In the genomic region with DNA sequence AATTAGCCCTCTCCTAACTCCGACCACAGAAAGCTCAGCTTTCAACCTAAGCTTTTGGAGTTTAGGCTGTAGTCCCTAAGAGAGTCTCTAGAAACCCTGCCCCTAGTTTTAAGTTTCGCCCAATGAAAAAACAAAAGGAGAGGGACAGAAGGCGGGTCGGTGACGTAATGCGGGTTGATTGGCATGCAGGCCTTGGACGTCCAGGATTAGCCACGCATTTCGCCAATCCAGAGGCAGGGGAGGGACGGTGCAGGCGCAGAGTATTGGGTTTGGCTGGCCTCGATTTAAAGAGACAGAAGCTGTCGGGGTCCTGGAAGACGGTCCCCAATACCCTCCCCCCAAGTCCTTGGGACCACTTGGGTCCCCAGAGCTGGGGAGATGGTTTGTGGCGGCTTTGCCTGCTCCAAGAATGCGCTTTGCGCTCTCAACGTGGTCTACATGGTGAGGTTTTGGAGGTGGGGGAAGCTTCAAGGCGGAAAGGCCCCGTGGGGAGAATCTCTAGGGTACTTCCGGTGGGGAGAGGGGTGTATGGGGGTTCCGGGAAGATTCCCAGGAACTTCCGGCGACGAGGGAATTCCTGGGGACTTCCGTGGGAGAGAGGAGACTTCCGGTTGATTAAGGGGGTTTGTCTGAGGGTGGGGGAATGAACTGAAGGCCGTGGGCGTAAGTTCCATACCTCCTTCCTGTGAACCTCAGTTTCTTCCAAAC, we compare ENCODE assay signal across 8 cellular contexts. TPM values are rescaled to one million over a fixed set of nuclear protein-coding genes. Genes with fewer than 3 reads are reported as not detected.
DNase-seq lines count a peak whose midpoint lies in the region; ATAC-seq, FAIRE-seq and TF ChIP-seq lines count a peak whose summit lies in the region.

A gene with protein sequence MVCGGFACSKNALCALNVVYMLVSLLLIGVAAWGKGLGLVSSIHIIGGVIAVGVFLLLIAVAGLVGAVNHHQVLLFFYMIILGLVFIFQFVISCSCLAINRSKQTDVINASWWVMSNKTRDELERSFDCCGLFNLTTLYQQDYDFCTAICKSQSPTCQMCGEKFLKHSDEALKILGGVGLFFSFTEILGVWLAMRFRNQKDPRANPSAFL (plus strand): TSS at position 263 of the 708 bp plus-strand sequence. CDS start 116 bp downstream, at position 379.

- no peaks in the 10 kb centered on the region for H3K4me1 ChIP-seq in iPS-20b (ENCODE audit: insufficient read depth, low read length)
- peaks cover 11 to 21% (median 12%) of the 10 kb centered on the region in 3 donors for H3K4me1 ChIP-seq in skeletal muscle tissue (ENCODE audit: control insufficient read depth in 3 of 3, insufficient read depth in 3 of 3, low read length in 3 of 3)

- H3K27me3 ChIP-seq in AG04450 (ENCODE audit: control insufficient read depth, insufficient read depth, low read length) (peaks cover 24% of the 10 kb centered on the region), bronchial epithelial cell (ENCODE audit: control insufficient read depth, insufficient read depth, low read length) (peaks cover 3% of the 10 kb centered on the region), iPS-20b (ENCODE audit: insufficient read depth, low read length) (peaks cover 42% of the 10 kb centered on the region), skeletal muscle tissue (ENCODE audit: control insufficient read depth in 3 of 3, insufficient read depth in 3 of 3, low read length in 3 of 3) (peaks cover 0 to 13% (median 13%) of the 10 kb centered on the region in 3 donors)

- in situ Hi-C loops in GM18951 (cut with MboI; ENCODE audit: low sequenced_read_pairs, unreplicated experiment), result no loop called here

- H3K9me3 ChIP-seq in AG04450 (ENCODE audit: control insufficient read depth, insufficient read depth, low read length) (no peaks in the 10 kb centered on the region), iPS-20b (ENCODE audit: insufficient read depth, low read depth, low read length) (no peaks in the 10 kb centered on the region), skeletal muscle tissue (ENCODE audit: control insufficient read depth in 3 of 3, low read length in 3 of 3) (no peaks in the 10 kb centered on the region)

- POLR2A ChIA-PET in AG04450 (lab: Yijun Ruan, JAX), result interaction anchor here (0.6 to 2.5 kb wide), 7 partner anchors 9 to 353 kb away, joined by 3 to 8 read pairs (median 3); a partner anchor contains a TSS

- peak; percentile 80 for ATAC-seq in HG03175 (IDR thresholded peaks at IDR 0.05; ENCODE audit: unreplicated experiment)

- CTCF ChIA-PET in AG04450 (lab: Charles Lee), result interaction anchor here (0.8 to 2.4 kb wide), 3 partner anchors 11 to 152 kb away, joined by 3 to 10 read pairs (median 9); no protein-coding TSS in a partner anchor

- H3K27ac ChIP-seq in AG04450 (ENCODE audit: low read depth, low read length), result peak within 1 kb of the TSS; percentile 97
- peak within 1 kb of the TSS; percentile 91 for H3K27ac ChIP-seq in iPS-20b (ENCODE audit: low read length)
- peak within 1 kb of the TSS; percentile 98 for H3K27ac ChIP-seq in skeletal muscle tissue (ENCODE audit: low read depth, low read length)

- DNase-seq in AG04450 (ENCODE audit: low read depth, low spot score) (peak; percentile 96), NCI-H226 (peak; percentile 98), bronchial epithelial cell (ENCODE audit: low read depth) (peak; percentile 96)

- FAIRE-seq in bronchial epithelial cell (lab: Jason Lieb, UNC), result peak; percentile 64

- TF ChIP-seq CTCF in AG04450 (IDR thresholded peaks at IDR 0.05; ENCODE audit: low read depth, low read length) (no peak), WI38 (IDR thresholded peaks at IDR 0.05; ENCODE audit: low read depth, low read length) (no peak), bronchial epithelial cell (IDR thresholded peaks at IDR 0.05; ENCODE audit: insufficient read depth, low read length, severe bottlenecking) (no peak)

- peak within 1 kb of the TSS; percentile 94 for H3K4me3 ChIP-seq in AG04450 (ENCODE audit: low read depth, low read length)
- H3K4me3 ChIP-seq in WI38 (ENCODE audit: low read depth, low read length), result peak within 1 kb of the TSS; percentile 78
- peak within 1 kb of the TSS; percentile 73 for H3K4me3 ChIP-seq in bronchial epithelial cell (ENCODE audit: low read depth, low read length)
- H3K4me3 ChIP-seq in iPS-20b (ENCODE audit: low read length), result peak within 1 kb of the TSS; percentile 88
- H3K4me3 ChIP-seq in skeletal muscle tissue (ENCODE audit: low read length in 3 of 3), result peak within 1 kb of the TSS; percentile 93 to 99 (median 99)

- H3K36me3 ChIP-seq in bronchial epithelial cell (ENCODE audit: control insufficient read depth, insufficient read depth, low read length), result peaks cover 5% of the 10 kb centered on the region
- peaks cover 39% of the 10 kb centered on the region for H3K36me3 ChIP-seq in iPS-20b (ENCODE audit: insufficient read depth, low read depth, low read length)
- peaks cover 23 to 29% (median 27%) of the 10 kb centered on the region in 3 donors for H3K36me3 ChIP-seq in skeletal muscle tissue (ENCODE audit: control insufficient read depth in 3 of 3, insufficient read depth in 3 of 3, low read length in 3 of 3)

- peak; percentile 65 for TF ChIP-seq POLR2A in GM18951 (IDR thresholded peaks at IDR 0.05; ENCODE audit: extremely low read depth, insufficient read depth, insufficient read length)

- H3K9ac ChIP-seq in iPS-20b (ENCODE audit: low read depth, low read length) (peak within 1 kb of the TSS; percentile 92), skeletal muscle tissue (ENCODE audit: low read depth in 1 of 3, low read length in 3 of 3) (peak within 1 kb of the TSS; percentile 98 to 100 (median 99))

RNA-seq across cellular contexts. Expression of the gene that starts here (rescaled TPM):
- 32.7 and 45.9 TPM in 2 replicates for polyA plus RNA-seq in AG04450 (2011; rRNA removed)
- 38.6 and 54.6 TPM in 2 replicates for polyA minus RNA-seq in AG04450 (2011; rRNA and poly(A)+ RNA removed)
- total RNA-seq in bronchial epithelial cell (100 and 109 TPM in 2 replicates), skeletal muscle tissue (57.9 TPM)

Comparison
In these comparisons a context has a peak if more than half of its experiments do, and no peak if none do; other contexts are left out.
1. Peak in every context shown above with its lines: DNase-seq, ATAC-seq, H3K4me3 ChIP-seq and H3K27ac ChIP-seq.